8 cellular contexts compared by ENCODE assay signal in genomic region chr17:57440522-57441269, GRCh38.
DNase-seq lines count a peak whose midpoint lies in the region; ATAC-seq and TF ChIP-seq lines count a peak whose summit lies in the region.

No MANE protein-coding gene starts in this region.

- H3K27ac ChIP-seq in breast epithelium, result peak overlapping the region; percentile 67 to 78

- peaks cover 8 to 39% of the 10 kb centered on the region in 2 donors for H3K4me1 ChIP-seq in breast epithelium

- TF ChIP-seq CTCF in breast epithelium (IDR thresholded peaks at IDR 0.05), result peak in 1 of 3 donors; percentile 22

- no peak for ATAC-seq in GM18519 (IDR thresholded peaks at IDR 0.05; ENCODE audit: low FRiP score, unreplicated experiment)

- H3K27me3 ChIP-seq in breast epithelium, result no peaks in the 10 kb centered on the region

- H3K9me3 ChIP-seq in breast epithelium, result no peaks in the 10 kb centered on the region

- DNase-seq in NCI-H187 (lab: John Stamatoyannopoulos, UW) (peak; percentile 21 to 49), NCI-H187 treated with DMSO at 0.1 percent for 48 hours (lab: John Stamatoyannopoulos, UW) (no peak), MV-4-11 (lab: John Stamatoyannopoulos, UW) (peak; percentile 26), breast epithelium (ENCODE audit: low spot score in 2 of 2) (peak in 1 of 2 donors; percentile 63), inferior parietal cortex (ENCODE audit: extremely low spot score) (peak; percentile 76)
- DNase-seq in activated CD4-positive, CD25-positive, alpha-beta regulatory T cell (lab: John Stamatoyannopoulos, UW), result peak; percentile 32 to 50 (median 46)
- DNase-seq in stimulated activated CD4-positive, alpha-beta T cell treated with anti-CD3 and anti-CD28 coated beads, Interleukin-12 subunit alpha, Interleukin-12 subunit beta, amount 100 ng/mL, for 4 hours, result peak; percentile 62

- no peak for TF ChIP-seq POLR2A in breast epithelium (IDR thresholded peaks at IDR 0.05)

- intact Hi-C loops in breast epithelium (cut with DNase I; ENCODE audit: low total_unique reads), result no loop called here

- no peak overlapping the region for H3K4me3 ChIP-seq in breast epithelium

- no peaks in the 10 kb centered on the region for H3K36me3 ChIP-seq in breast epithelium
